Comparison of ENCODE assay signal across 2 cellular contexts in the genomic region with DNA sequence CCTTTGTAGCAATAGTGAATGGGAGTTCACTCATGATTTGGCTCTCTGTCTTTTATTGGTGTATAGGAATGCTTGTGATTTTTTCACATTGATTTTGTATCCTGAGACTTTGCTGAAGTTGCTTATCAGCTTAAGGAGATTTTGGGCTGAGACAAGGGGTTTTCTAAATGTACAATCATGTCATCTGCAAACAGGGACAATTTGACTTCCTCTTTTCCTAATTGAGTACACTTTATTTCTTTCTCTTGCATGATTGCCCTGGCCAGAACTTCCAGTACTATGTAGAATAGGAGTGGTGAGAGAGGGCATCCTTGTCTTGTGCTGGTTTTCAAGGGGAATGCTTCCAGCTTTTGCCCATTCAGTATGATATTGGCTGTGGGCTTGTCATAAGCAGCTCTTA.
TF ChIP-seq lines count a peak whose summit lies in the region.

No MANE protein-coding gene starts in this region.

TF ChIP-seq in GM12891, 5 proteins besides CTCF, POLR2A, EP300 and RAD21:
- TF ChIP-seq SPI1 (IDR thresholded peaks at IDR 0.05; ENCODE audit: low read depth, low read length) = peak; percentile 7; the same call in 1 of the 2 replicates

TF ChIP-seq in K562, 482 proteins besides CTCF, POLR2A, EP300 and RAD21:
- peak; percentile 45; the same call in 1 of the 2 replicates for TF ChIP-seq SOX6 (IDR thresholded peaks at IDR 0.05)
- TF ChIP-seq SPI1 (IDR thresholded peaks at IDR 0.05; ENCODE audit: borderline replicate concordance, low read depth, low read length) = peak; percentile 16; the same call in 1 of the 2 replicates
- peak; percentile 76; the same call in 1 of the 2 replicates for TF ChIP-seq SMARCE1 (IDR thresholded peaks at IDR 0.05)
- TF ChIP-seq, protein P1, sequence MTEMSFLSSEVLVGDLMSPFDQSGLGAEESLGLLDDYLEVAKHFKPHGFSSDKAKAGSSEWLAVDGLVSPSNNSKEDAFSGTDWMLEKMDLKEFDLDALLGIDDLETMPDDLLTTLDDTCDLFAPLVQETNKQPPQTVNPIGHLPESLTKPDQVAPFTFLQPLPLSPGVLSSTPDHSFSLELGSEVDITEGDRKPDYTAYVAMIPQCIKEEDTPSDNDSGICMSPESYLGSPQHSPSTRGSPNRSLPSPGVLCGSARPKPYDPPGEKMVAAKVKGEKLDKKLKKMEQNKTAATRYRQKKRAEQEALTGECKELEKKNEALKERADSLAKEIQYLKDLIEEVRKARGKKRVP (CRISPR knock-in tag; IDR thresholded peaks at IDR 0.05) = 0 out of 2 replicates have a peak, but pooled peaks have one; percentile 29
